Comparison of ENCODE assay signal across 10 cellular contexts in the genomic region with DNA sequence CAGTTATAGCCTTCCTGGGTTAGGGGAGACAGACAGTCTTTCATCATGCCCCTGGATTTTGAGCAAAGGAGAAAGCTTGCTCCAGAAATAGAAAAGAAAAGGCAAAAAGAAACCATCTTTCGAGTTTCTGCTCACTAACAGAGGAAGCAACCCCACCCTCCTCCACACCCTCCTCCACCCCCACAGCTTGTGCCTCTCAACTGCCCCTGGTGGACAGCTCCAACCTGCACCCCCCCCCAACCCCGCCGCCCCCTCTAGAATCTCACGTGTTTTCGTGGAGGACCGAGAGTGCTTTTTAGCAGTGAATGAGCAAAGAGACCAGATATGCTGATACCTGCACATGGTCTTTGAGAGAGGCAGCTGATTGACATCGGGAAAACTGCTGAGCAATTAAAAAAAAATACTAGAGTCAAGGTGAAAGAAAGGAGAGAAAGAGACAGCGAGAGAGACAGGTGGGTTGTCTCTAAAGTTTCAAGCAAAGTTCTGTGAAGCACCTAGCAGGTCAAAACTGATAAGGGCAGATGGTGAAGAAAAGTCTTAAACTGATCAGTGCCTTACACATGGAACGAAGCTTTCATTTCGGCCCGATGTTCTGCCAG.
A peak's percentile ranks its signal among the peaks of the same experiment; 100 is the strongest.
DNase-seq lines count a peak whose midpoint lies in the region; ATAC-seq and TF ChIP-seq lines count a peak whose summit lies in the region.
"Had no signal": no experiment of that assay in that cellular context is flagged by ENCODE, and none has a peak within 500 bp of the region (broad histone marks: within the 10 kb centered on the region; RNA-seq: fewer than 3 reads in every experiment).

No MANE protein-coding gene starts in this region.

- POLR2A ChIA-PET in GM10248 (lab: Yijun Ruan, JAX): no interaction called here

- H3K27ac ChIP-seq in 22Rv1: no peak overlapping the region

- CTCF ChIA-PET in GM10248 (lab: Yijun Ruan, JAX): interaction anchor here (1.2 to 2.9 kb wide), 3 partner anchors 9 to 13 kb away, joined by 3 to 7 read pairs (median 3); no protein-coding TSS in a partner anchor

- intact Hi-C loops in left colon (cut with DNase I, micrococcal nuclease): no loop called here

- TF ChIP-seq CTCF in 22Rv1 (IDR thresholded peaks at IDR 0.05) (0 out of 2 replicates have a peak, but pooled peaks have one; percentile 13), GM10248 (IDR thresholded peaks at IDR 0.05; ENCODE audit: control extremely low read depth, extremely low read depth, low read depth, missing control alignments) (no peak), fibroblast of pulmonary artery (IDR thresholded peaks at IDR 0.05; ENCODE audit: low read length, missing control alignments) (peak; percentile 13)

- no peak overlapping the region for H3K4me3 ChIP-seq in fibroblast of pulmonary artery (replicated peaks; ENCODE audit: low read depth, low read length)

- no peak for ATAC-seq in HG02981 (IDR thresholded peaks at IDR 0.05; ENCODE audit: unreplicated experiment)
- ATAC-seq in left colon: no peak
- no peak for ATAC-seq in HG03354 (IDR thresholded peaks at IDR 0.05; ENCODE audit: poor library complexity, severe bottlenecking, unreplicated experiment)
- ATAC-seq in HG03139 (IDR thresholded peaks at IDR 0.05; ENCODE audit: unreplicated experiment): no peak
- ATAC-seq: PC-3 had no signal

- DNase-seq in GM10248 (ENCODE audit: extremely low spot score) (peak; percentile 29), NCI-H748 (lab: John Stamatoyannopoulos, UW; ENCODE audit: unreplicated experiment) (peak; percentile 72), fibroblast of pulmonary artery (ENCODE audit: low read depth) (peak; percentile 14), left colon (no peak)
- DNase-seq: activated gamma-delta T cell treated with Interleukin-2 at 50 U/mL for 16 hours, PC-3 had no signal

Comparison
In these comparisons a context has a peak if more than half of its experiments do, and no peak if none do; other contexts are left out.
1. DNase-seq: peak in GM10248 (single experiment), NCI-H748 (single experiment) and fibroblast of pulmonary artery (single experiment); none in left colon (0 of 2).